8 cellular contexts compared by ENCODE assay signal in the genomic region with DNA sequence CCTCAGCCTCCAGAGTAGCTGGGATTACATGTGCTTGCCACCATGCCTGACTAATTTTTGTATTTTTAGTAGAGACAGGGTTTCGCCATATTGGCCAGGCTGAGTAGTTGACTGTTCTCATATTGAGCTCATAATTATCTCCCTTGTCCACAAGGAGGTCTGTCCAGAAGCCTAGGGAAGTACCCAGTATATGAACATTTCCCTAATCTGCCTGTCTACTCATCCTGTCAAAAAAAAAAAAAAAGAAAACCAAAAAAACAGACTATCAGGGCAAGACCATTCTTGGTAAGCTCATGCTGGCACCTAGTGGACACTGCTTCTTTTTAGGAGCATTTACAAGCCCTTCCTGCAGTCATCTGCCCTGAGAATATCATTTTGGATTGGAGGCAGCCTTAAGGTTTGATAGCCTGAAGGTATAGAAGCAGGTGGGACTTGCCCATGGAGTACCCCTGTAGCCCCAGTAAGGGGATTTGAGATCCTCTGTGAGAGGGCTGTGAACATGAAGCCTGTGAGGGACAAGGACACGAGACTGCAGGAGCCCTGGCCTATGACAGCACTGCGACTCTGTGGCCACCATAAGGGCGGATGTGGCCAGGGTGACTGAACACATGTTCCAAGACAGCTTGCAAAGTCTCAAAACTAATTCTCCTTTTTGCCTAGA. TPM values are rescaled to one million over a fixed set of nuclear protein-coding genes. Genes with fewer than 3 reads are reported as not detected.
DNase-seq lines count a peak whose midpoint lies in the region; ATAC-seq and TF ChIP-seq lines count a peak whose summit lies in the region.

No MANE protein-coding gene starts in this region.

- no peak overlapping the region for H2AFZ ChIP-seq in parathyroid adenoma

- CTCF ChIA-PET in CD8-positive, alpha-beta memory T cell (lab: Charles Lee), result interaction anchor here (0.7 to 5.9 kb wide), 18 partner anchors 10 to 285 kb away, joined by 3 to 102 read pairs (median 4); a partner anchor contains a TSS

- H3K36me3 ChIP-seq in CD8-positive, alpha-beta memory T cell (ENCODE audit: insufficient read depth, low read length), result no peaks in the 10 kb centered on the region
- no peaks in the 10 kb centered on the region for H3K36me3 ChIP-seq in parathyroid adenoma (ENCODE audit: control insufficient read depth, insufficient read depth, low read length)

- no peak overlapping the region for H3K9ac ChIP-seq in parathyroid adenoma

- H3K36me3 Mint-ChIP-seq in CD8-positive, alpha-beta memory T cell, result no peaks in the 10 kb centered on the region

- H3K4me3 Mint-ChIP-seq in CD8-positive, alpha-beta memory T cell, result peak overlapping the region in 5 of 7 donors; percentile 45 to 75 (median 66)

- H3K4me1 Mint-ChIP-seq in CD8-positive, alpha-beta memory T cell, result peaks cover 26 to 48% (median 44%) of the 10 kb centered on the region in 3 donors

- DNase-seq in CD8-positive, alpha-beta memory T cell, result peak; percentile 48 to 85 (median 59)
- DNase-seq in NK-92 (lab: John Stamatoyannopoulos, UW; ENCODE audit: unreplicated experiment) (peak; percentile 12), activated T-cell treated with anti-CD3 and anti-CD28 coated beads for 1 hour (ENCODE audit: low read depth) (peak; percentile 22), fibroblast of villous mesenchyme (ENCODE audit: low read depth) (peak; percentile 83), NCI-H128 (lab: John Stamatoyannopoulos, UW; ENCODE audit: unreplicated experiment) (no peak)

- H3K27ac Mint-ChIP-seq in CD8-positive, alpha-beta memory T cell, result peak overlapping the region; percentile 51 to 89 (median 86)

- H3K9me3 ChIP-seq in CD8-positive, alpha-beta memory T cell (ENCODE audit: low read length), result no peaks in the 10 kb centered on the region
- no peaks in the 10 kb centered on the region for H3K9me3 ChIP-seq in parathyroid adenoma (ENCODE audit: control insufficient read depth, low read length)

- POLR2A ChIA-PET in CD8-positive, alpha-beta memory T cell (lab: Charles Lee), result interaction anchor here (0.6 to 6.5 kb wide), 6 partner anchors 9 to 694 kb away, joined by 3 to 69 read pairs (median 4); a partner anchor contains a TSS

- H3K4me1 ChIP-seq in CD8-positive, alpha-beta memory T cell (ENCODE audit: insufficient read depth, low read length), result peaks cover 31% of the 10 kb centered on the region
- H3K4me1 ChIP-seq in parathyroid adenoma, result no peaks in the 10 kb centered on the region

- H3K9me3 Mint-ChIP-seq in CD8-positive, alpha-beta memory T cell, result no peaks in the 10 kb centered on the region

- H3K27ac ChIP-seq in CD8-positive, alpha-beta memory T cell (ENCODE audit: low read depth, low read length), result no peak overlapping the region
- H3K27ac ChIP-seq in parathyroid adenoma, result no peak overlapping the region

- no peaks in the 10 kb centered on the region for H3K79me2 ChIP-seq in parathyroid adenoma

- H3K4me3 ChIP-seq in CD8-positive, alpha-beta memory T cell (ENCODE audit: low read length), result no peak overlapping the region
- H3K4me3 ChIP-seq in fibroblast of villous mesenchyme (ENCODE audit: low read depth, low read length) (no peak overlapping the region), parathyroid adenoma (ENCODE audit: low read depth, low read length) (no peak overlapping the region)

- no peaks in the 10 kb centered on the region for H3K27me3 ChIP-seq in CD8-positive, alpha-beta memory T cell (ENCODE audit: insufficient read depth, low read length, poor library complexity, severe bottlenecking)
- no peaks in the 10 kb centered on the region for H3K27me3 ChIP-seq in parathyroid adenoma (ENCODE audit: control insufficient read depth, insufficient read depth, low read length)

- peaks cover 0 to 2% of the 10 kb centered on the region in 2 donors for H3K27me3 Mint-ChIP-seq in CD8-positive, alpha-beta memory T cell

- ATAC-seq in GM19043 (IDR thresholded peaks at IDR 0.05; ENCODE audit: low read depth, unreplicated experiment) (peak; percentile 73), HG03159 (IDR thresholded peaks at IDR 0.05; ENCODE audit: unreplicated experiment) (peak; percentile 46)

- H3K4me2 ChIP-seq in parathyroid adenoma (ENCODE audit: low read length), result no peak overlapping the region

- peak; percentile 69 for TF ChIP-seq CTCF in fibroblast of villous mesenchyme (IDR thresholded peaks at IDR 0.05; ENCODE audit: insufficient read depth, low read depth, low read length)
- TF ChIP-seq CTCF in parathyroid adenoma (IDR thresholded peaks at IDR 0.05), result peak; percentile 39

RNA-seq across cellular contexts. Expression of a gene that starts 10.8 kb away (rescaled TPM):
- 10 to 100 TPM; 39.7 to 40.4 TPM for total RNA-seq in CD8-positive, alpha-beta memory T cell
- polyA plus RNA-seq in CD8-positive, alpha-beta memory T cell, result 59.5 TPM
- total RNA-seq in fibroblast of villous mesenchyme, result 26.3 and 36.4 TPM in 2 replicates

RNA-seq across cellular contexts. Expression of a gene that starts 17.4 kb away (rescaled TPM):
- under 1 TPM; 0.24 to 0.33 TPM for total RNA-seq in CD8-positive, alpha-beta memory T cell
- polyA plus RNA-seq in CD8-positive, alpha-beta memory T cell, result 2.2 TPM
- 2.9 and 4.3 TPM in 2 replicates for total RNA-seq in fibroblast of villous mesenchyme

RNA-seq across cellular contexts. Expression of a gene that starts 27.4 kb away (rescaled TPM):
- 10 to 100 TPM; 22.4 to 22.8 TPM for total RNA-seq in CD8-positive, alpha-beta memory T cell
- polyA plus RNA-seq in CD8-positive, alpha-beta memory T cell, result 14.7 TPM
- 22.9 and 32.8 TPM in 2 replicates for total RNA-seq in fibroblast of villous mesenchyme

RNA-seq across cellular contexts. Expression of a gene that starts 31.7 kb away (rescaled TPM):
- total RNA-seq in CD8-positive, alpha-beta memory T cell, result not detected
- not detected for polyA plus RNA-seq in CD8-positive, alpha-beta memory T cell
- total RNA-seq in fibroblast of villous mesenchyme, result 0.64 and 0.86 TPM in 2 replicates
